7 cellular contexts compared by ENCODE assay signal in genomic region chr10:28677889-28678686, GRCh38. TPM values are rescaled to one million over a fixed set of nuclear protein-coding genes. Genes with fewer than 3 reads are reported as not detected.
DNase-seq lines count a peak whose midpoint lies in the region; ATAC-seq and TF ChIP-seq lines count a peak whose summit lies in the region.

No MANE protein-coding gene starts in this region.

- H2AK5ac ChIP-seq in trophoblast cell (ENCODE audit: low read length), result no peak overlapping the region

- peak overlapping the region; percentile 96 for H3K9ac ChIP-seq in trophoblast cell (ENCODE audit: low read length)

- peak overlapping the region; percentile 47 for H3K4me2 ChIP-seq in trophoblast cell (ENCODE audit: low read length)

- DNase-seq in NCI-H146 treated with DMSO at 0.1 percent for 48 hours (lab: John Stamatoyannopoulos, UW; ENCODE audit: unreplicated experiment) (peak; percentile 51), cardiac muscle cell (ENCODE audit: low read depth in 1 of 2, low spot score in 1 of 2) (no peak), trophoblast cell (peak; percentile 44 to 65)
- peak; percentile 36 for DNase-seq in activated naive CD4-positive, alpha-beta T cell treated with anti-CD3 and anti-CD28 coated beads, Interleukin-2, amount 10 ng/mL, durations not matched to agents 7 days and 5 days

- H4K91ac ChIP-seq in trophoblast cell (ENCODE audit: low read depth, low read length), result peak overlapping the region; percentile 63

- peak overlapping the region; percentile 62 for H2BK5ac ChIP-seq in trophoblast cell (ENCODE audit: low read depth, low read length, poor library complexity)

- H3K9me3 ChIP-seq in cardiac muscle cell (ENCODE audit: low read depth) (no peaks in the 10 kb centered on the region), trophoblast cell (ENCODE audit: insufficient read depth, low read depth, low read length) (peaks cover 1% of the 10 kb centered on the region)

- peaks cover 30% of the 10 kb centered on the region for H3K79me1 ChIP-seq in trophoblast cell (ENCODE audit: low read length)

- peak overlapping the region; percentile 77 for H4K8ac ChIP-seq in trophoblast cell (ENCODE audit: low read depth, low read length)

- no peak for TF ChIP-seq CTCF in cardiac muscle cell (IDR thresholded peaks at IDR 0.05; ENCODE audit: low read depth, low read length)

- H3K23ac ChIP-seq in trophoblast cell (ENCODE audit: low read length), result no peak overlapping the region

- ATAC-seq in GM19395 (IDR thresholded peaks at IDR 0.05; ENCODE audit: unreplicated experiment), result peak; percentile 9
- ATAC-seq in HG03039 (IDR thresholded peaks at IDR 0.05; ENCODE audit: unreplicated experiment), result no peak
- no peak for ATAC-seq in HG03457 (IDR thresholded peaks at IDR 0.05; ENCODE audit: unreplicated experiment)

- peak overlapping the region; percentile 63 for H4K12ac ChIP-seq in trophoblast cell (ENCODE audit: low read depth, low read length)

- H3K27me3 ChIP-seq in cardiac muscle cell, result no peaks in the 10 kb centered on the region
- peaks cover 3% of the 10 kb centered on the region for H3K27me3 ChIP-seq in trophoblast cell (ENCODE audit: insufficient read depth, low read length)

- H2BK120ac ChIP-seq in trophoblast cell (ENCODE audit: insufficient read depth, low read length, poor library complexity), result peak overlapping the region; percentile 12

- H3K4ac ChIP-seq in trophoblast cell (ENCODE audit: low read depth, low read length), result peak overlapping the region; percentile 89

- H3K36me3 ChIP-seq in cardiac muscle cell, result peaks cover 53% of the 10 kb centered on the region
- peaks cover 23 to 32% of the 10 kb centered on the region in 2 experiments for H3K36me3 ChIP-seq in trophoblast cell (ENCODE audit: control insufficient read depth in 1 of 2, insufficient read depth in 2 of 2, low read length in 2 of 2)

- no peak overlapping the region for H2BK12ac ChIP-seq in trophoblast cell (ENCODE audit: low read length)

- peaks cover 35% of the 10 kb centered on the region for H3K79me2 ChIP-seq in trophoblast cell (ENCODE audit: control insufficient read depth, insufficient read depth, low read length, poor library complexity)

- no peaks in the 10 kb centered on the region for H3K36me3 Mint-ChIP-seq in activated naive CD4-positive, alpha-beta T cell treated with anti-CD3 and anti-CD28 coated beads, Interleukin-2, amount 10 ng/mL, durations not matched to agents 7 days and 5 days

- peak overlapping the region; percentile 72 for H3K4me3 Mint-ChIP-seq in activated naive CD4-positive, alpha-beta T cell treated with anti-CD3 and anti-CD28 coated beads, Interleukin-2, amount 10 ng/mL, durations not matched to agents 7 days and 5 days

- peak overlapping the region; percentile 81 for H3K14ac ChIP-seq in trophoblast cell (ENCODE audit: low read length)

- peak overlapping the region; percentile 99 for H3K27ac ChIP-seq in cardiac muscle cell
- peak overlapping the region; percentile 89 for H3K27ac ChIP-seq in trophoblast cell (ENCODE audit: low read depth, low read length)

- WGBS in trophoblast cell (ENCODE audit: extremely low coverage, insufficient coverage, insufficient read length), result no CpG with 5 or more reads among the region's 53 CpGs

- H3K4me1 Mint-ChIP-seq in activated naive CD4-positive, alpha-beta T cell treated with anti-CD3 and anti-CD28 coated beads, Interleukin-2, amount 10 ng/mL, durations not matched to agents 7 days and 5 days, result peaks cover 28% of the 10 kb centered on the region

- H3K4me1 ChIP-seq in cardiac muscle cell (ENCODE audit: low read depth), result peaks cover 22% of the 10 kb centered on the region
- peaks cover 0 to 3% of the 10 kb centered on the region in 2 experiments for H3K4me1 ChIP-seq in trophoblast cell (ENCODE audit: control insufficient read depth in 1 of 2, insufficient read depth in 2 of 2, low read length in 2 of 2)

- no peak overlapping the region for H2AFZ ChIP-seq in trophoblast cell (ENCODE audit: insufficient read depth, low read length, poor library complexity)

- CTCF ChIA-PET in activated naive CD4-positive, alpha-beta T cell treated with anti-CD3 and anti-CD28 coated beads, Interleukin-2, amount 10 ng/mL, durations not matched to agents 7 days and 5 days (lab: Charles Lee), result interaction anchor here (1.7 kb wide), 1 partner anchor 14 kb away, joined by 8 read pairs; no protein-coding TSS in a partner anchor

- H3K4me3 ChIP-seq in cardiac muscle cell, result peak overlapping the region; percentile 99
- H3K4me3 ChIP-seq in trophoblast cell (ENCODE audit: low read depth, low read length), result peak overlapping the region; percentile 92

- H3K27me3 Mint-ChIP-seq in activated naive CD4-positive, alpha-beta T cell treated with anti-CD3 and anti-CD28 coated beads, Interleukin-2, amount 10 ng/mL, durations not matched to agents 7 days and 5 days, result peaks cover 84% of the 10 kb centered on the region

- no peaks in the 10 kb centered on the region for H3K9me3 Mint-ChIP-seq in activated naive CD4-positive, alpha-beta T cell treated with anti-CD3 and anti-CD28 coated beads, Interleukin-2, amount 10 ng/mL, durations not matched to agents 7 days and 5 days

- no peak overlapping the region for H3K27ac Mint-ChIP-seq in activated naive CD4-positive, alpha-beta T cell treated with anti-CD3 and anti-CD28 coated beads, Interleukin-2, amount 10 ng/mL, durations not matched to agents 7 days and 5 days

- peak overlapping the region; percentile 72 for H3K18ac ChIP-seq in trophoblast cell (ENCODE audit: low read length)

RNA-seq across cellular contexts. Expression of gene BAMBI, which starts 0.8 kb away (rescaled TPM):
- total RNA-seq in cardiac muscle cell, result 651 and 1,010 TPM in 2 replicates
- 715 and 1,076 TPM in 2 replicates for polyA plus RNA-seq in cardiac muscle cell
- 372 and 404 TPM in 2 replicates for polyA plus RNA-seq in trophoblast cell (2013)

Comparison
In these comparisons a context has a peak if more than half of its experiments do, and no peak if none do; other contexts are left out.
1. DNase-seq: peak in NCI-H146 treated with DMSO at 0.1 percent for 48 hours (single experiment), activated naive CD4-positive, alpha-beta T cell treated with anti-CD3 and anti-CD28 coated beads, Interleukin-2, amount 10 ng/mL, durations not matched to agents 7 days and 5 days (single experiment) and trophoblast cell (2 of 2); none in cardiac muscle cell (0 of 2).